In genomic region chr12:50117057-50117622, GRCh38 we compare ENCODE assay signal across 20 cellular contexts. TPM values are rescaled to one million over a fixed set of nuclear protein-coding genes. Genes with fewer than 3 reads are reported as not detected.
DNase-seq lines count a peak whose midpoint lies in the region; ATAC-seq and TF ChIP-seq lines count a peak whose summit lies in the region.
"Had no signal": no experiment of that assay in that cellular context is flagged by ENCODE, and none has a peak within 500 bp of the region (broad histone marks: within the 10 kb centered on the region; RNA-seq: fewer than 3 reads in every experiment).

No MANE protein-coding gene starts in this region.

- no peak overlapping the region for H3K4me3 ChIP-seq in upper lobe of left lung
- H3K4me3 ChIP-seq in stomach: no peak overlapping the region
- no peak overlapping the region for H3K4me3 ChIP-seq in right lobe of liver
- H3K4me3 ChIP-seq: SK-N-MC had no signal

- TF ChIP-seq EP300 in upper lobe of left lung (IDR thresholded peaks at IDR 0.05) (peak in 1 of 4 donors; percentile 22), stomach (IDR thresholded peaks at IDR 0.05) (no peak)

- DNase-seq in activated CD8-positive, alpha-beta memory T cell treated with anti-CD3 and anti-CD28 coated beads, Interleukin-2, amount 10 ng/mL, durations not matched to agents 7 days and 5 days: no peak
- no peak for DNase-seq in activated CD8-positive, alpha-beta memory T cell treated with anti-CD3 and anti-CD28 coated beads, Interleukin-2, amount 50 U/mL, for 48 hours
- no peak for DNase-seq in effector memory CD8-positive, alpha-beta T cell
- DNase-seq in medulla oblongata (ENCODE audit: extremely low spot score): peak; percentile 47
- DNase-seq in upper lobe of left lung: peak in 1 of 2 donors; percentile 83
- no peak for DNase-seq in stomach
- DNase-seq in cerebellum (ENCODE audit: low spot score): no peak
- DNase-seq in right lobe of liver: no peak
- DNase-seq: activated gamma-delta T cell; brain microvascular endothelial cell; H9; NCI-H187 treated with DMSO at 0.1 percent for 48 hours; NCI-H526; PC-3; stimulated activated CD4-positive, alpha-beta T cell treated with anti-CD3 and anti-CD28 coated beads, Interleukin-2, amount 100 ng/mL, for 48 hours; stimulated activated CD8-positive, alpha-beta memory T cell treated with anti-CD3 and anti-CD28 coated beads, Interleukin-4, amount 100 ng/mL, for 48 hours had no signal

- no peaks in the 10 kb centered on the region for H3K9me3 Mint-ChIP-seq in activated CD8-positive, alpha-beta memory T cell treated with anti-CD3 and anti-CD28 coated beads, Interleukin-2, amount 10 ng/mL, durations not matched to agents 7 days and 5 days (ENCODE audit: low read depth)
- H3K9me3 Mint-ChIP-seq in effector memory CD8-positive, alpha-beta T cell: no peaks in the 10 kb centered on the region
- H3K9me3 Mint-ChIP-seq: H9, neural crest cell, type B pancreatic cell had no signal

- H3K36me3 Mint-ChIP-seq in activated CD8-positive, alpha-beta memory T cell treated with anti-CD3 and anti-CD28 coated beads, Interleukin-2, amount 10 ng/mL, durations not matched to agents 7 days and 5 days: peaks cover 33% of the 10 kb centered on the region
- H3K36me3 Mint-ChIP-seq in effector memory CD8-positive, alpha-beta T cell (ENCODE audit: insufficient read depth): peaks cover 78% of the 10 kb centered on the region

- CTCF ChIA-PET in activated CD8-positive, alpha-beta memory T cell treated with anti-CD3 and anti-CD28 coated beads, Interleukin-2, amount 10 ng/mL, durations not matched to agents 7 days and 5 days (lab: Charles Lee): interaction anchor here (0.9 to 1.2 kb wide), 2 partner anchors 9 to 59 kb away, joined by 3 to 4 read pairs; no protein-coding TSS in a partner anchor

- WGBS in upper lobe of left lung, 2 donors: 68 to 79% methylated on average over 6 of the region's 6 CpGs
- WGBS in stomach, 5 donors: 69 to 84% (median 80%) methylated on average over 6 of the region's 6 CpGs
- WGBS in right lobe of liver (ENCODE audit: insufficient coverage, low coverage, low lambda C conversion rate, missing lambda C conversion rate): 90% methylated on average over 3 of the region's 6 CpGs

- H3K9me3 ChIP-seq in upper lobe of left lung (no peaks in the 10 kb centered on the region), stomach (no peaks in the 10 kb centered on the region), right lobe of liver (no peaks in the 10 kb centered on the region)

- peaks cover 8 to 49% (median 23%) of the 10 kb centered on the region in 4 donors for H3K36me3 ChIP-seq in upper lobe of left lung
- peaks cover 21 to 59% (median 56%) of the 10 kb centered on the region in 4 donors for H3K36me3 ChIP-seq in stomach
- peaks cover 0 to 26% (median 8%) of the 10 kb centered on the region in 4 donors for H3K36me3 ChIP-seq in right lobe of liver

- no peak overlapping the region for H3K4me3 Mint-ChIP-seq in activated CD8-positive, alpha-beta memory T cell treated with anti-CD3 and anti-CD28 coated beads, Interleukin-2, amount 10 ng/mL, durations not matched to agents 7 days and 5 days
- H3K4me3 Mint-ChIP-seq in effector memory CD8-positive, alpha-beta T cell: peak overlapping the region; percentile 19 to 49
- H3K4me3 Mint-ChIP-seq: H9, type B pancreatic cell had no signal

- no peak for TF ChIP-seq POLR2A in upper lobe of left lung (IDR thresholded peaks at IDR 0.05)
- no peak for TF ChIP-seq POLR2A in stomach (IDR thresholded peaks at IDR 0.05)
- no peak for TF ChIP-seq POLR2A in right lobe of liver (IDR thresholded peaks at IDR 0.05)

- intact Hi-C loops in stomach (cut with DNase I; ENCODE audit: low total_unique reads) (no loop called here), right lobe of liver (cut with DNase I) (no loop called here)

- H3K4me1 ChIP-seq in upper lobe of left lung (peaks cover 21 to 38% (median 24%) of the 10 kb centered on the region in 4 donors), stomach (peaks cover 16 to 57% (median 45%) of the 10 kb centered on the region in 4 donors), right lobe of liver (peaks cover 0 to 14% (median 6%) of the 10 kb centered on the region in 4 donors)

- TF ChIP-seq CTCF in upper lobe of left lung (IDR thresholded peaks at IDR 0.05) (no peak), stomach (IDR thresholded peaks at IDR 0.05) (no peak), right lobe of liver (IDR thresholded peaks at IDR 0.05) (no peak)

- H3K4me1 Mint-ChIP-seq in activated CD8-positive, alpha-beta memory T cell treated with anti-CD3 and anti-CD28 coated beads, Interleukin-2, amount 10 ng/mL, durations not matched to agents 7 days and 5 days: peaks cover 22% of the 10 kb centered on the region
- H3K4me1 Mint-ChIP-seq in effector memory CD8-positive, alpha-beta T cell (ENCODE audit: low read depth in 2 of 2): peaks cover 34 to 48% of the 10 kb centered on the region in 2 donors

- H3K27me3 Mint-ChIP-seq in activated CD8-positive, alpha-beta memory T cell treated with anti-CD3 and anti-CD28 coated beads, Interleukin-2, amount 10 ng/mL, durations not matched to agents 7 days and 5 days: no peaks in the 10 kb centered on the region
- H3K27me3 Mint-ChIP-seq in effector memory CD8-positive, alpha-beta T cell: no peaks in the 10 kb centered on the region
- H3K27me3 Mint-ChIP-seq: type B pancreatic cell had no signal

- peak overlapping the region; percentile 30 for H3K27ac Mint-ChIP-seq in activated CD8-positive, alpha-beta memory T cell treated with anti-CD3 and anti-CD28 coated beads, Interleukin-2, amount 10 ng/mL, durations not matched to agents 7 days and 5 days
- peak overlapping the region; percentile 58 to 60 for H3K27ac Mint-ChIP-seq in effector memory CD8-positive, alpha-beta T cell
- H3K27ac Mint-ChIP-seq: H9, type B pancreatic cell had no signal

- H3K27me3 ChIP-seq in upper lobe of left lung: no peaks in the 10 kb centered on the region
- no peaks in the 10 kb centered on the region for H3K27me3 ChIP-seq in stomach
- no peaks in the 10 kb centered on the region for H3K27me3 ChIP-seq in right lobe of liver
- H3K27me3 ChIP-seq: brain microvascular endothelial cell had no signal

- ATAC-seq in activated CD8-positive, alpha-beta memory T cell treated with anti-CD3 and anti-CD28 coated beads, Interleukin-2, amount 10 ng/mL, durations not matched to agents 7 days and 5 days: no peak
- ATAC-seq in effector memory CD8-positive, alpha-beta T cell (replicated peaks): no peak
- ATAC-seq in upper lobe of left lung (ENCODE audit: low FRiP score in 2 of 2) (peak; percentile 31 to 77), right lobe of liver (no peak)
- ATAC-seq: PC-3, sciatic nerve had no signal

- H3K27ac ChIP-seq in upper lobe of left lung: peak overlapping the region in 3 of 4 donors; percentile 30 to 44 (median 35)
- H3K27ac ChIP-seq in stomach: peak overlapping the region in 2 of 5 donors; percentile 1 to 30
- no peak overlapping the region for H3K27ac ChIP-seq in right lobe of liver
- H3K27ac ChIP-seq: brain microvascular endothelial cell, SK-N-MC had no signal

RNA-seq across cellular contexts. Expression of gene COX14, which starts 5.1 kb away (rescaled TPM):
- 10 to 100 TPM; 55.1 to 64.5 TPM for total RNA-seq in activated CD8-positive, alpha-beta memory T cell treated with anti-CD3 and anti-CD28 coated beads, Interleukin-2, amount 10 ng/mL, durations not matched to agents 7 days and 5 days
- total RNA-seq in upper lobe of left lung (10 to 100 TPM; 22.0 to 98.2 (median 71.8) TPM), stomach (10 to 100 TPM in 4 of 5 donors, 1 to 10 TPM in 1; 9.8 to 96.3 (median 31.8) TPM), cerebellum (15.3 TPM), right lobe of liver (10 to 100 TPM; 37.7 to 67.5 (median 50.6) TPM)
- 100 to 1,000 TPM in 2 of 3 donors, 10 to 100 TPM in 1; 93.8 to 153 (median 148) TPM for polyA plus RNA-seq in stomach

RNA-seq across cellular contexts. Expression of gene GPD1, which starts 13.3 kb away (rescaled TPM):
- total RNA-seq in activated CD8-positive, alpha-beta memory T cell treated with anti-CD3 and anti-CD28 coated beads, Interleukin-2, amount 10 ng/mL, durations not matched to agents 7 days and 5 days: under 1 TPM in 1 of 2 experiments, not detected in 1; 0.30 TPM
- 10 to 100 TPM in 5 of 6 donors, 1 to 10 TPM in 1; 2.1 to 73.1 (median 60.2) TPM for total RNA-seq in upper lobe of left lung
- 1 to 10 TPM in 4 of 5 donors, under 1 TPM in 1; 0.58 to 9.5 (median 5.9) TPM for total RNA-seq in stomach
- 1 to 10 TPM in 2 of 3 donors, under 1 TPM in 1; 0.65 to 1.6 (median 1.4) TPM for polyA plus RNA-seq in stomach
- 1.7 TPM for total RNA-seq in cerebellum
- 100 to 1,000 TPM in 3 of 6 experiments, 10 to 100 TPM in 3; 43.6 to 210 (median 110) TPM for total RNA-seq in right lobe of liver

RNA-seq across cellular contexts. Expression of gene SMARCD1, which starts 32.0 kb away (rescaled TPM):
- total RNA-seq in activated CD8-positive, alpha-beta memory T cell treated with anti-CD3 and anti-CD28 coated beads, Interleukin-2, amount 10 ng/mL, durations not matched to agents 7 days and 5 days: 10 to 100 TPM; 62.0 to 80.8 TPM
- total RNA-seq in upper lobe of left lung (10 to 100 TPM; 44.6 to 76.2 (median 51.0) TPM), stomach (10 to 100 TPM in 4 of 5 donors, 1 to 10 TPM in 1; 2.9 to 75.9 (median 23.8) TPM), cerebellum (61.9 TPM), right lobe of liver (10 to 100 TPM; 13.3 to 35.0 (median 16.4) TPM)
- 10 to 100 TPM; 10.1 to 17.3 (median 14.9) TPM for polyA plus RNA-seq in stomach

RNA-seq across cellular contexts. Expression of gene CERS5, which starts 50.0 kb away (rescaled TPM):
- total RNA-seq in activated CD8-positive, alpha-beta memory T cell treated with anti-CD3 and anti-CD28 coated beads, Interleukin-2, amount 10 ng/mL, durations not matched to agents 7 days and 5 days: 10 to 100 TPM; 55.0 to 56.3 TPM
- 10 to 100 TPM; 21.0 to 40.4 (median 35.8) TPM for total RNA-seq in upper lobe of left lung
- 100 to 1,000 TPM in 1 of 5 donors, 10 to 100 TPM in 2, 1 to 10 TPM in 2; 3.2 to 114 (median 24.1) TPM for total RNA-seq in stomach
- 10 to 100 TPM; 20.7 to 52.6 (median 23.8) TPM for polyA plus RNA-seq in stomach
- total RNA-seq in cerebellum: 93.8 TPM
- 10 to 100 TPM in 2 of 6 experiments, 1 to 10 TPM in 4; 5.0 to 12.0 (median 8.0) TPM for total RNA-seq in right lobe of liver

RNA-seq across cellular contexts. Expression of gene ASIC1, which starts 59.7 kb away (rescaled TPM):
- total RNA-seq in activated CD8-positive, alpha-beta memory T cell treated with anti-CD3 and anti-CD28 coated beads, Interleukin-2, amount 10 ng/mL, durations not matched to agents 7 days and 5 days: 10 to 100 TPM; 19.0 to 28.3 TPM
- total RNA-seq in upper lobe of left lung (1 to 10 TPM in 2 of 6 donors, under 1 TPM in 2, not detected in 2; 0.15 to 2.7 (median 1.1) TPM), stomach (1 to 10 TPM in 2 of 5 donors, under 1 TPM in 2, not detected in 1; 0.45 to 3.5 (median 1.3) TPM), cerebellum (20.5 TPM), right lobe of liver (under 1 TPM in 4 of 6 experiments, not detected in 2; 0.07 to 0.19 (median 0.15) TPM)
- 1 to 10 TPM in 2 of 3 donors, under 1 TPM in 1; 0.92 to 2.6 (median 1.2) TPM for polyA plus RNA-seq in stomach

Comparison
In these comparisons a context has a peak if more than half of its experiments do, and no peak if none do; other contexts are left out.
1. ATAC-seq: peak in upper lobe of left lung (2 of 2); none in activated CD8-positive, alpha-beta memory T cell treated with anti-CD3 and anti-CD28 coated beads, Interleukin-2, amount 10 ng/mL, durations not matched to agents 7 days and 5 days (single experiment), effector memory CD8-positive, alpha-beta T cell (single experiment) and right lobe of liver (0 of 4).
2. H3K27ac ChIP-seq: peak in upper lobe of left lung (3 of 4); none in right lobe of liver (0 of 3).